ENCODE assay signal across 28 cellular contexts in genomic region chr4:41921476-41921875, GRCh38.
"Had no signal": no experiment of that assay in that cellular context is flagged by ENCODE, and none has a peak within 500 bp of the region (broad histone marks: within the 10 kb centered on the region; RNA-seq: fewer than 3 reads in every experiment).

No MANE protein-coding gene starts in this region.

- H3K9me3 ChIP-seq: esophagus squamous epithelium, gastrocnemius medialis, lower lobe of right lung had no signal

- H3K27ac Mint-ChIP-seq: mesothelial cell of epicardium, naive B cell had no signal

- H3K4me3 ChIP-seq: coronary artery, dorsolateral prefrontal cortex, esophagus squamous epithelium, gastrocnemius medialis, heart right ventricle, left lung, lower lobe of right lung, mucosa of descending colon had no signal

- H3K4me1 Mint-ChIP-seq: mesothelial cell of epicardium, naive B cell had no signal

- H3K4me1 ChIP-seq: esophagus squamous epithelium, gastrocnemius medialis, heart right ventricle, left lung, lower lobe of right lung had no signal

- H3K36me3 ChIP-seq: esophagus squamous epithelium, gastrocnemius medialis, heart right ventricle, left lung, lower lobe of right lung had no signal

- H3K4me3 Mint-ChIP-seq: mesothelial cell of epicardium, naive B cell had no signal

- ATAC-seq: esophagus mucosa, gastrocnemius medialis, heart right ventricle, left cardiac atrium, left lung, left ventricle myocardium superior, lower lobe of right lung, mucosa of descending colon had no signal

- H3K27ac ChIP-seq: coronary artery, dorsolateral prefrontal cortex, epithelial cell of prostate, esophagus squamous epithelium, gastrocnemius medialis, heart right ventricle, left lung, lower lobe of right lung had no signal

- FAIRE-seq: colon, endometrium, islet of Langerhans, keratinocyte had no signal

- H3K36me3 Mint-ChIP-seq: mesothelial cell of epicardium had no signal

- H3K27me3 ChIP-seq: gastrocnemius medialis, left lung had no signal

- DNase-seq: dermis blood vessel endothelial cell; dorsolateral prefrontal cortex; effector CD4-positive, alpha-beta T cell; effector memory CD4-positive, alpha-beta T cell; erythroblast; esophagus squamous epithelium; foreskin fibroblast; foreskin melanocyte; gastrocnemius medialis; glutamatergic neuron; head of caudate nucleus; heart right ventricle; hippocampal formation; left cardiac atrium; left lung; left ventricle myocardium superior; lower lobe of right lung; mesenchymal stem cell; mucosa of descending colon; naive B cell had no signal
